Comparison of ENCODE assay signal across 1 cellular context in genomic region chr10:113007343-113007771, GRCh38.
TF ChIP-seq lines count a peak whose summit lies in the region.

No MANE protein-coding gene starts in this region.

TF ChIP-seq in HepG2, 621 proteins besides CTCF, POLR2A, EP300 and RAD21 (continued from another document and continues in another):
- TF ChIP-seq HNF1A (IDR thresholded peaks at IDR 0.05; ENCODE audit: low read depth) = peak; percentile 56; the same call in 1 of the 2 replicates
- TF ChIP-seq HNF1A (CRISPR knock-in tag; IDR thresholded peaks at IDR 0.05; ENCODE audit: borderline replicate concordance) = peak; percentile 85
- TF ChIP-seq ZKSCAN1 (IDR thresholded peaks at IDR 0.05; ENCODE audit: low read length) = no peak
- no peak for TF ChIP-seq SOX13 (IDR thresholded peaks at IDR 0.05)
- peak in 1 of 2 experiments; percentile 92; a peak in 2 of 4 replicates for TF ChIP-seq SOX13 (CRISPR knock-in tag; conservative IDR thresholded peaks at IDR 0.05 in 1 of 2, IDR thresholded peaks at IDR 0.05 in 1 of 2)
- TF ChIP-seq MAX (IDR thresholded peaks at IDR 0.05) = peak; percentile 63
- 0 out of 2 replicates have a peak, but pooled peaks have one; percentile 45 for TF ChIP-seq ZNF746 (CRISPR knock-in tag; IDR thresholded peaks at IDR 0.05)
- TF ChIP-seq ZNF781 (CRISPR knock-in tag; IDR thresholded peaks at IDR 0.05; ENCODE audit: borderline replicate concordance, not compliant biosample characterization) = peak; percentile 48
- 0 out of 2 replicates have a peak, but pooled peaks have one; percentile 25 for TF ChIP-seq JUND (CRISPR knock-in tag; IDR thresholded peaks at IDR 0.05)
- no peak for TF ChIP-seq ZNF546 (CRISPR knock-in tag; conservative IDR thresholded peaks at IDR 0.05)
- TF ChIP-seq ZBTB10 (CRISPR knock-in tag; IDR thresholded peaks at IDR 0.05; ENCODE audit: borderline replicate concordance) = peak; percentile 96
- peak; percentile 83 for TF ChIP-seq PPARG (CRISPR knock-in tag; conservative IDR thresholded peaks at IDR 0.05)
- TF ChIP-seq ZNF414 (CRISPR knock-in tag; IDR thresholded peaks at IDR 0.05) = peak; percentile 92
- no peak for TF ChIP-seq DNMT1 (CRISPR knock-in tag; IDR thresholded peaks at IDR 0.05)
- peak; percentile 62; the same call in 1 of the 2 replicates for TF ChIP-seq ZNF362 (CRISPR knock-in tag; IDR thresholded peaks at IDR 0.05; ENCODE audit: borderline replicate concordance)
- peak; percentile 92 for TF ChIP-seq SAP130 (CRISPR knock-in tag; IDR thresholded peaks at IDR 0.05; ENCODE audit: low read depth)
- peak; percentile 82; the same call in 1 of the 2 replicates for TF ChIP-seq ETV5 (CRISPR knock-in tag; IDR thresholded peaks at IDR 0.05; ENCODE audit: borderline replicate concordance)
- 0 out of 2 replicates have a peak, but pooled peaks have one; percentile 44 for TF ChIP-seq ZNF431 (CRISPR knock-in tag; IDR thresholded peaks at IDR 0.05; ENCODE audit: borderline replicate concordance, low read depth)
- TF ChIP-seq FOXP1 (IDR thresholded peaks at IDR 0.05) = no peak; the same call in 1 of the 2 replicates
- TF ChIP-seq FOXP1 (CRISPR knock-in tag; IDR thresholded peaks at IDR 0.05) = peak; percentile 86
- TF ChIP-seq RXRA (CRISPR knock-in tag; IDR thresholded peaks at IDR 0.05) = peak; percentile 85; the same call in 1 of the 2 replicates
- no peak for TF ChIP-seq NONO (IDR thresholded peaks at IDR 0.05)
- 0 out of 2 replicates have a peak, but pooled peaks have one; percentile 34 for TF ChIP-seq NONO (CRISPR knock-in tag; conservative IDR thresholded peaks at IDR 0.05)
- peak; percentile 50; the same call in 1 of the 2 replicates for TF ChIP-seq ZBTB7A (CRISPR knock-in tag; IDR thresholded peaks at IDR 0.05)
- TF ChIP-seq MIER3 (CRISPR knock-in tag; IDR thresholded peaks at IDR 0.05; ENCODE audit: borderline replicate concordance) = peak; percentile 67; the same call in 1 of the 2 replicates
- TF ChIP-seq HDAC2 (CRISPR knock-in tag; IDR thresholded peaks at IDR 0.05) = peak; percentile 92
- peak; percentile 79 for TF ChIP-seq TARDBP (CRISPR knock-in tag; IDR thresholded peaks at IDR 0.05)
- no peak for TF ChIP-seq TCF12 (IDR thresholded peaks at IDR 0.05)
- TF ChIP-seq TCF12 (CRISPR knock-in tag; IDR thresholded peaks at IDR 0.05) = no peak
- no peak for TF ChIP-seq KLF13 (CRISPR knock-in tag; IDR thresholded peaks at IDR 0.05)
- no peak for TF ChIP-seq SRSF1 (optimal IDR thresholded peaks at IDR 0.05; ENCODE audit: low read depth, low read length)
- TF ChIP-seq ZNF574 (CRISPR knock-in tag; IDR thresholded peaks at IDR 0.05) = peak; percentile 47; the same call in 1 of the 2 replicates
- 0 out of 4 replicates have a peak, but pooled peaks of 1 of the 2 experiments have one; percentile 20 for TF ChIP-seq ATF4 (CRISPR knock-in tag; IDR thresholded peaks at IDR 0.05)
- TF ChIP-seq CCAR2 (optimal IDR thresholded peaks at IDR 0.05; ENCODE audit: low read depth, low read length) = peak; percentile 41
- TF ChIP-seq FOXM1 (CRISPR knock-in tag; IDR thresholded peaks at IDR 0.05) = no peak
- TF ChIP-seq BHLHE40 (IDR thresholded peaks at IDR 0.05; ENCODE audit: low read length) = peak; percentile 54; the same call in 1 of the 2 replicates
- TF ChIP-seq ZMYM4 (CRISPR knock-in tag; IDR thresholded peaks at IDR 0.05) = peak; percentile 76
- TF ChIP-seq FUBP1 (CRISPR knock-in tag; IDR thresholded peaks at IDR 0.05; ENCODE audit: borderline replicate concordance) = no peak
- peak; percentile 38; the same call in 1 of the 2 replicates for TF ChIP-seq GATAD1 (CRISPR knock-in tag; IDR thresholded peaks at IDR 0.05)
- peak; percentile 64; the same call in 1 of the 2 replicates for TF ChIP-seq ZBTB43 (CRISPR knock-in tag; conservative IDR thresholded peaks at IDR 0.05)
- 0 out of 2 replicates have a peak, but pooled peaks have one; percentile 34 for TF ChIP-seq ZNF350 (CRISPR knock-in tag; IDR thresholded peaks at IDR 0.05; ENCODE audit: borderline replicate concordance, low read depth)
- TF ChIP-seq NCOA2 (CRISPR knock-in tag; IDR thresholded peaks at IDR 0.05) = peak; percentile 88
- peak; percentile 69; the same call in 1 of the 2 replicates for TF ChIP-seq ZNF792 (CRISPR knock-in tag; IDR thresholded peaks at IDR 0.05)
